In genomic region chr6:167248878-167249455, GRCh38 we compare ENCODE assay signal across 14 cellular contexts. TPM values are rescaled to one million over a fixed set of nuclear protein-coding genes. Genes with fewer than 3 reads are reported as not detected.
"Had no signal": no experiment of that assay in that cellular context is flagged by ENCODE, and none has a peak within 500 bp of the region (broad histone marks: within the 10 kb centered on the region; RNA-seq: fewer than 3 reads in every experiment).

No MANE protein-coding gene starts in this region.

RNA-seq across cellular contexts. Expression of gene UNC93A, which starts 42.1 kb away (rescaled TPM):
- total RNA-seq: activated CD4-positive, alpha-beta memory T cell treated with anti-CD3 and anti-CD28 coated beads, Interleukin-2, amount 10 ng/mL, durations not matched to agents 7 days and 5 days; activated CD4-positive, alpha-beta T cell treated with anti-CD3 and anti-CD28 coated beads, Interleukin-2, amount 10 ng/mL, durations not matched to agents 7 days and 5 days; activated naive CD4-positive, alpha-beta T cell treated with anti-CD3 and anti-CD28 coated beads, Interleukin-2, amount 50 U/mL, for 72 hours; activated naive CD8-positive, alpha-beta T cell treated with anti-CD3 and anti-CD28 coated beads, Interleukin-2, amount 10 ng/mL, durations not matched to agents 7 days and 5 days; activated T-cell treated with anti-CD3 and anti-CD28 coated beads, Interleukin-2, amount 50 U/mL, for 72 hours; ascending aorta; bronchial epithelial cell; cardiac septum; cerebellum; esophagus muscularis mucosa; foreskin keratinocyte; gastroesophageal sphincter; glomerular endothelial cell; T-helper 17 cell had no signal
- polyA plus RNA-seq: foreskin keratinocyte had no signal
